ENCODE assay signal across 12 cellular contexts in genomic region chr18:77111449-77112160, GRCh38. TPM values are rescaled to one million over a fixed set of nuclear protein-coding genes. Genes with fewer than 3 reads are reported as not detected.
DNase-seq lines count a peak whose midpoint lies in the region; ATAC-seq, FAIRE-seq and TF ChIP-seq lines count a peak whose summit lies in the region.
"Had no signal": no experiment of that assay in that cellular context is flagged by ENCODE, and none has a peak within 500 bp of the region (broad histone marks: within the 10 kb centered on the region; RNA-seq: fewer than 3 reads in every experiment).

No MANE protein-coding gene starts in this region.

- H4K12ac ChIP-seq in trophoblast cell (ENCODE audit: low read depth, low read length), result no peak overlapping the region

- no peak overlapping the region for H3K4ac ChIP-seq in trophoblast cell (ENCODE audit: low read depth, low read length)

- H3K4me1 Mint-ChIP-seq in activated naive CD8-positive, alpha-beta T cell treated with anti-CD3 and anti-CD28 coated beads, Interleukin-2, amount 50 U/mL, for 24 hours, result peaks cover 88% of the 10 kb centered on the region
- H3K4me1 Mint-ChIP-seq in memory B cell, result peaks cover 38% of the 10 kb centered on the region

- in situ Hi-C loops in HepG2 (cut with HindIII; ENCODE audit: extremely low pct_ligation_motif_present, low pct_unique_long_range_greater_than_20kb), result no loop called here

- no peaks in the 10 kb centered on the region for H3K79me1 ChIP-seq in trophoblast cell (ENCODE audit: low read length)

- no peak overlapping the region for H3K18ac ChIP-seq in trophoblast cell (ENCODE audit: low read length)

- H3K27ac ChIP-seq in liver (ENCODE audit: low read depth in 1 of 2, low read length in 2 of 2) (peak overlapping the region; percentile 38 to 39), HepG2 (ENCODE audit: extremely low read length, insufficient read depth, low read length) (no peak overlapping the region), trophoblast cell (ENCODE audit: low read depth, low read length) (no peak overlapping the region)

- H3K23ac ChIP-seq in trophoblast cell (ENCODE audit: low read length), result no peak overlapping the region

- no peak for ATAC-seq in HepG2
- no peak for ATAC-seq in activated naive CD8-positive, alpha-beta T cell treated with anti-CD3 and anti-CD28 coated beads, Interleukin-2, amount 50 U/mL, for 24 hours
- no peak for ATAC-seq in memory B cell (ENCODE audit: low read depth)

- H3K36me3 ChIP-seq in liver (ENCODE audit: control insufficient read depth in 4 of 4, insufficient read depth in 3 of 4, low read depth in 1 of 4, low read length in 3 of 4), result no peaks in the 10 kb centered on the region
- H3K36me3 ChIP-seq in HepG2 (replicated peaks in 1 of 2; ENCODE audit: control insufficient read depth in 1 of 2, insufficient read depth in 2 of 2, low read length in 2 of 2), result no peaks in the 10 kb centered on the region
- H3K36me3 ChIP-seq in MG63, result no peaks in the 10 kb centered on the region
- no peaks in the 10 kb centered on the region for H3K36me3 ChIP-seq in trophoblast cell (ENCODE audit: control insufficient read depth in 1 of 2, insufficient read depth in 2 of 2, low read length in 2 of 2)

- no peak overlapping the region for H2BK12ac ChIP-seq in trophoblast cell (ENCODE audit: low read length)

- peaks cover 36% of the 10 kb centered on the region for H3K36me3 Mint-ChIP-seq in activated naive CD8-positive, alpha-beta T cell treated with anti-CD3 and anti-CD28 coated beads, Interleukin-2, amount 50 U/mL, for 24 hours (ENCODE audit: low read depth)
- peaks cover 19% of the 10 kb centered on the region for H3K36me3 Mint-ChIP-seq in memory B cell

- H3K79me2 ChIP-seq in HepG2 (ENCODE audit: insufficient read depth, low read length), result no peaks in the 10 kb centered on the region
- H3K79me2 ChIP-seq in trophoblast cell (ENCODE audit: control insufficient read depth, insufficient read depth, low read length, poor library complexity), result no peaks in the 10 kb centered on the region

- no peak for TF ChIP-seq EP300 in HepG2 (IDR thresholded peaks at IDR 0.05; ENCODE audit: low read depth in 2 of 2, low read length in 2 of 2)
- TF ChIP-seq EP300 in HepG2 (CRISPR knock-in tag; IDR thresholded peaks at IDR 0.05; ENCODE audit: borderline replicate concordance), result no peak

- H3K27me3 Mint-ChIP-seq in activated naive CD8-positive, alpha-beta T cell treated with anti-CD3 and anti-CD28 coated beads, Interleukin-2, amount 50 U/mL, for 24 hours, result no peaks in the 10 kb centered on the region
- no peaks in the 10 kb centered on the region for H3K27me3 Mint-ChIP-seq in memory B cell
- H3K27me3 Mint-ChIP-seq: progenitor cell of endocrine pancreas had no signal

- H3K14ac ChIP-seq in trophoblast cell (ENCODE audit: low read length), result no peak overlapping the region

- H4K8ac ChIP-seq in trophoblast cell (ENCODE audit: low read depth, low read length), result no peak overlapping the region

- no peak overlapping the region for H2AFZ ChIP-seq in HepG2 (ENCODE audit: low read length)
- no peak overlapping the region for H2AFZ ChIP-seq in trophoblast cell (ENCODE audit: insufficient read depth, low read length, poor library complexity)

- H3K9me3 ChIP-seq in liver (ENCODE audit: control insufficient read depth in 4 of 4, low read length in 3 of 4), result no peaks in the 10 kb centered on the region
- no peaks in the 10 kb centered on the region for H3K9me3 ChIP-seq in HepG2 (ENCODE audit: low read length)
- no peaks in the 10 kb centered on the region for H3K9me3 ChIP-seq in MG63
- H3K9me3 ChIP-seq in trophoblast cell (ENCODE audit: insufficient read depth, low read depth, low read length), result peaks cover 2% of the 10 kb centered on the region

- H3K9ac ChIP-seq in liver (ENCODE audit: low read depth in 1 of 2, low read length in 2 of 2) (no peak overlapping the region), HepG2 (ENCODE audit: insufficient read depth, low read depth, low read length) (no peak overlapping the region), trophoblast cell (ENCODE audit: low read length) (no peak overlapping the region)

- no peak overlapping the region for H2BK5ac ChIP-seq in trophoblast cell (ENCODE audit: low read depth, low read length, poor library complexity)

- CTCF ChIA-PET in HepG2 (lab: Yijun Ruan, JAX; ENCODE audit: low intra/inter-chr PET ratio, low total read pairs), result no interaction called here

- no peak overlapping the region for H2BK120ac ChIP-seq in trophoblast cell (ENCODE audit: insufficient read depth, low read length, poor library complexity)

- DNase-seq in HepG2 (ENCODE audit: low spot score) (no peak), memory B cell (ENCODE audit: low spot score in 2 of 2) (no peak), epidermal melanocyte (ENCODE audit: insufficient read length, low spot score) (no peak), GM20000 (ENCODE audit: low spot score) (no peak), MG63 (no peak), trophoblast cell (no peak)
- DNase-seq in activated naive CD8-positive, alpha-beta T cell treated with anti-CD3 and anti-CD28 coated beads, Interleukin-2, amount 50 U/mL, for 24 hours, result no peak
- DNase-seq: DMS153, NCI-H1930 had no signal

- peak overlapping the region; percentile 7 for H3K4me3 Mint-ChIP-seq in activated naive CD8-positive, alpha-beta T cell treated with anti-CD3 and anti-CD28 coated beads, Interleukin-2, amount 50 U/mL, for 24 hours
- H3K4me3 Mint-ChIP-seq in memory B cell, result no peak overlapping the region

- intact Hi-C loops in HepG2 (cut with micrococcal nuclease; ENCODE audit: unreplicated experiment), result no loop called here

- H2AK5ac ChIP-seq in trophoblast cell (ENCODE audit: low read length), result no peak overlapping the region

- BruUV-seq in HepG2 (replicated peaks; lab: Mats Ljungman, UMichigan), result no TSS peak

- WGBS in liver, result 84% methylated on average over 17 of the region's 17 CpGs
- WGBS in HepG2 (ENCODE audit: low lambda C conversion rate), result 97% methylated on average over 12 of the region's 17 CpGs
- 100% methylated on average over 2 of the region's 17 CpGs for WGBS in trophoblast cell (ENCODE audit: extremely low coverage, insufficient coverage, insufficient read length)

- H4K91ac ChIP-seq in trophoblast cell (ENCODE audit: low read depth, low read length), result no peak overlapping the region

- H4K20me1 ChIP-seq in HepG2 (ENCODE audit: insufficient read depth, low read length), result no peaks in the 10 kb centered on the region

- TF ChIP-seq RAD21 in liver (IDR thresholded peaks at IDR 0.05) (no peak), HepG2 (CRISPR knock-in tag; IDR thresholded peaks at IDR 0.05) (no peak)

- H3K4me1 ChIP-seq in liver (ENCODE audit: control insufficient read depth in 4 of 4, insufficient read depth in 4 of 4, low read length in 3 of 4), result peaks cover 15 to 38% (median 26%) of the 10 kb centered on the region in 4 donors
- H3K4me1 ChIP-seq in HepG2 (ENCODE audit: insufficient read depth, low read length), result peaks cover 45% of the 10 kb centered on the region
- H3K4me1 ChIP-seq in trophoblast cell (ENCODE audit: control insufficient read depth in 1 of 2, insufficient read depth in 2 of 2, low read length in 2 of 2), result peaks cover 13% of the 10 kb centered on the region in 2 experiments

- H3K9me3 Mint-ChIP-seq in activated naive CD8-positive, alpha-beta T cell treated with anti-CD3 and anti-CD28 coated beads, Interleukin-2, amount 50 U/mL, for 24 hours, result peaks cover 12% of the 10 kb centered on the region
- H3K9me3 Mint-ChIP-seq in memory B cell, result no peaks in the 10 kb centered on the region

- H3K4me2 ChIP-seq in HepG2 (ENCODE audit: low read depth, low read length), result no peak overlapping the region
- no peak overlapping the region for H3K4me2 ChIP-seq in trophoblast cell (ENCODE audit: low read length)

- no peak for TF ChIP-seq POLR2A in HepG2 (IDR thresholded peaks at IDR 0.05; ENCODE audit: insufficient read depth in 1 of 2, low read depth in 2 of 2, low read length in 2 of 2)

- no peaks in the 10 kb centered on the region for H3K27me3 ChIP-seq in liver (ENCODE audit: control insufficient read depth in 4 of 4, insufficient read depth in 4 of 4, low read length in 3 of 4)
- no peaks in the 10 kb centered on the region for H3K27me3 ChIP-seq in HepG2 (ENCODE audit: control insufficient read depth in 1 of 2, insufficient read depth in 2 of 2, low read length in 2 of 2)
- H3K27me3 ChIP-seq in MG63, result no peaks in the 10 kb centered on the region
- no peaks in the 10 kb centered on the region for H3K27me3 ChIP-seq in trophoblast cell (ENCODE audit: insufficient read depth, low read length)

- no peak overlapping the region for H3K4me3 ChIP-seq in liver (ENCODE audit: low read depth in 1 of 3, low read length in 3 of 3)
- no peak overlapping the region for H3K4me3 ChIP-seq in HepG2 (replicated peaks in 1 of 3; ENCODE audit: insufficient read depth in 1 of 3, low read depth in 2 of 3, low read length in 3 of 3)
- no peak overlapping the region for H3K4me3 ChIP-seq in MG63
- no peak overlapping the region for H3K4me3 ChIP-seq in trophoblast cell (ENCODE audit: low read depth, low read length)

- no peak overlapping the region for H3K27ac Mint-ChIP-seq in activated naive CD8-positive, alpha-beta T cell treated with anti-CD3 and anti-CD28 coated beads, Interleukin-2, amount 50 U/mL, for 24 hours
- peak overlapping the region; percentile 42 for H3K27ac Mint-ChIP-seq in memory B cell
- H3K27ac Mint-ChIP-seq: progenitor cell of endocrine pancreas had no signal

- POLR2A ChIA-PET in HepG2 (lab: Yijun Ruan, JAX), result no interaction called here

- TF ChIP-seq CTCF in liver (IDR thresholded peaks at IDR 0.05; ENCODE audit: low read depth, low read length, missing input control) (no peak), HepG2 (CRISPR knock-in tag; IDR thresholded peaks at IDR 0.05) (no peak), GM20000 (IDR thresholded peaks at IDR 0.05; ENCODE audit: extremely low read depth, missing control alignments) (no peak)

- no peak for FAIRE-seq in HepG2 (lab: Jason Lieb, UNC)
- FAIRE-seq: H54 had no signal

RNA-seq across cellular contexts. Expression of gene MBP, which starts 21.0 kb away (rescaled TPM):
- total RNA-seq in liver (10 to 100 TPM; 21.3 to 23.3 TPM), HepG2 (2016; rRNA removed; fragmentation: Illumina TruSeq; extraction: Trizol) (5.0 TPM in 2 replicates)
- polyA plus RNA-seq in liver (10 to 100 TPM in 1 of 2 donors, 1 to 10 TPM in 1; 9.7 to 14.1 TPM), HepG2 (2011; rRNA removed) (8.5 and 10.9 TPM in 2 replicates)
- total RNA-seq in HepG2 (2016; cell fraction: cytosol; rRNA removed; fragmentation: Illumina TruSeq; extraction: Trizol; ENCODE audit: low read depth), result 1.4 and 1.7 TPM in 2 replicates
- 4.7 TPM in 2 replicates for total RNA-seq in HepG2 (2016; cell fraction: insoluble cytoplasmic fraction; rRNA removed; fragmentation: Illumina TruSeq; extraction: Trizol)
- 1.8 and 2.3 TPM in 2 replicates for total RNA-seq in HepG2 (2016; cell fraction: membrane; rRNA removed; fragmentation: Illumina TruSeq; extraction: Trizol)
- total RNA-seq in HepG2 (2016; cell fraction: nucleus; rRNA removed; fragmentation: Illumina TruSeq; extraction: Trizol), result 5.1 and 6.2 TPM in 2 replicates
- 5.1 and 8.0 TPM in 2 replicates for polyA plus RNA-seq in HepG2 (2011; cell fraction: cytosol; rRNA removed)
- polyA plus RNA-seq in HepG2 (2011; cell fraction: nucleus; rRNA removed), result 14.4 and 16.4 TPM in 2 replicates
- 10.8 and 11.5 TPM in 2 replicates for polyA plus RNA-seq in HepG2 (2012)
- 0.49 and 0.51 TPM in 2 replicates for polyA plus RNA-seq in HepG2 (2016; cell fraction: cytosol; fragmentation: Illumina TruSeq; extraction: Trizol; ENCODE audit: low read depth)
- 4.2 and 4.7 TPM in 2 replicates for polyA plus RNA-seq in HepG2 (2016; cell fraction: insoluble cytoplasmic fraction; fragmentation: Illumina TruSeq; extraction: Trizol; ENCODE audit: low read depth)
- 1.0 and 1.1 TPM in 2 replicates for polyA plus RNA-seq in HepG2 (2016; cell fraction: membrane; fragmentation: Illumina TruSeq; extraction: Trizol; ENCODE audit: low read depth)
- 4.4 and 5.6 TPM in 2 replicates for polyA plus RNA-seq in HepG2 (2016; cell fraction: nucleus; fragmentation: Illumina TruSeq; extraction: Trizol; ENCODE audit: insufficient read depth, low read depth)
- polyA minus RNA-seq in HepG2 (2011; rRNA and poly(A)+ RNA removed; ENCODE audit: low replicate concordance), result 10.6 and 20.4 TPM in 2 replicates
- 7.3 and 8.8 TPM in 2 replicates for polyA minus RNA-seq in HepG2 (2011; cell fraction: cytosol; rRNA and poly(A)+ RNA removed)
- polyA minus RNA-seq in HepG2 (2011; cell fraction: nucleus; rRNA and poly(A)+ RNA removed), result 19.0 and 19.6 TPM in 2 replicates
- total RNA-seq in MG63 (2014; rRNA removed; shearing (Covaris generic); ENCODE audit: low replicate concordance), result not detected in 2 replicates
- polyA plus RNA-seq in trophoblast cell (2013), result 8.4 and 9.2 TPM in 2 replicates

Comparison
In these comparisons a context has a peak if more than half of its experiments do, and no peak if none do; other contexts are left out.
1. H3K27ac ChIP-seq: peak in liver (2 of 2); none in HepG2 (single experiment) and trophoblast cell (single experiment).